In genomic region chr16:69930117-69930776, GRCh38 we compare ENCODE assay signal across 8 cellular contexts.
DNase-seq lines count a peak whose midpoint lies in the region; ATAC-seq lines count a peak whose summit lies in the region.

No MANE protein-coding gene starts in this region.

- H3K27ac Mint-ChIP-seq in stimulated activated effector memory CD8-positive, alpha-beta T cell treated with anti-CD3 and anti-CD28 coated beads, Interleukin-12 subunit alpha, Interleukin-12 subunit beta, amount 100 ng/mL, for 72 hours: no peak overlapping the region

- peaks cover 34% of the 10 kb centered on the region for H3K36me3 Mint-ChIP-seq in stimulated activated effector memory CD8-positive, alpha-beta T cell treated with anti-CD3 and anti-CD28 coated beads, Interleukin-12 subunit alpha, Interleukin-12 subunit beta, amount 100 ng/mL, for 72 hours

- peak; percentile 94 for DNase-seq in 8988T
- peak; percentile 86 for DNase-seq in GM03348 (ENCODE audit: low spot score)
- peak; percentile 39 for DNase-seq in NCI-H1092 treated with DMSO at 0.1 percent for 48 hours (lab: John Stamatoyannopoulos, UW)
- peak; percentile 35 to 54 for DNase-seq in activated CD4-positive, alpha-beta T cell treated with anti-CD3 and anti-CD28 coated beads for 4 hours
- peak; percentile 32 for DNase-seq in effector CD4-positive, alpha-beta T cell
- DNase-seq in medulla oblongata (ENCODE audit: extremely low spot score): peak; percentile 72
- DNase-seq in stimulated activated effector memory CD8-positive, alpha-beta T cell treated with anti-CD3 and anti-CD28 coated beads, Interleukin-12 subunit alpha, Interleukin-12 subunit beta, amount 100 ng/mL, for 72 hours (ENCODE audit: low spot score in 2 of 2): peak; percentile 36 to 72

- H3K4me1 Mint-ChIP-seq in stimulated activated effector memory CD8-positive, alpha-beta T cell treated with anti-CD3 and anti-CD28 coated beads, Interleukin-12 subunit alpha, Interleukin-12 subunit beta, amount 100 ng/mL, for 72 hours: no peaks in the 10 kb centered on the region

- no peaks in the 10 kb centered on the region for H3K9me3 Mint-ChIP-seq in stimulated activated effector memory CD8-positive, alpha-beta T cell treated with anti-CD3 and anti-CD28 coated beads, Interleukin-12 subunit alpha, Interleukin-12 subunit beta, amount 100 ng/mL, for 72 hours

- H3K4me3 Mint-ChIP-seq in stimulated activated effector memory CD8-positive, alpha-beta T cell treated with anti-CD3 and anti-CD28 coated beads, Interleukin-12 subunit alpha, Interleukin-12 subunit beta, amount 100 ng/mL, for 72 hours: no peak overlapping the region

- peak; percentile 84 for ATAC-seq in stimulated activated effector memory CD8-positive, alpha-beta T cell treated with anti-CD3 and anti-CD28 coated beads, Interleukin-12 subunit alpha, Interleukin-12 subunit beta, amount 100 ng/mL, for 72 hours
- no peak for ATAC-seq in HG02840 (IDR thresholded peaks at IDR 0.05; ENCODE audit: low FRiP score, unreplicated experiment)

Comparison
In these comparisons a context has a peak if more than half of its experiments do, and no peak if none do; other contexts are left out.
1. DNase-seq: peak in every context shown above with its lines; median percentile 94 in 8988T; 86 in GM03348; 72 in medulla oblongata; 54 in stimulated activated effector memory CD8-positive, alpha-beta T cell treated with anti-CD3 and anti-CD28 coated beads, Interleukin-12 subunit alpha, Interleukin-12 subunit beta, amount 100 ng/mL, for 72 hours; 44 in activated CD4-positive, alpha-beta T cell treated with anti-CD3 and anti-CD28 coated beads for 4 hours; 39 in NCI-H1092 treated with DMSO at 0.1 percent for 48 hours; 32 in effector CD4-positive, alpha-beta T cell.